ENCODE assay signal across 12 cellular contexts in the genomic region with DNA sequence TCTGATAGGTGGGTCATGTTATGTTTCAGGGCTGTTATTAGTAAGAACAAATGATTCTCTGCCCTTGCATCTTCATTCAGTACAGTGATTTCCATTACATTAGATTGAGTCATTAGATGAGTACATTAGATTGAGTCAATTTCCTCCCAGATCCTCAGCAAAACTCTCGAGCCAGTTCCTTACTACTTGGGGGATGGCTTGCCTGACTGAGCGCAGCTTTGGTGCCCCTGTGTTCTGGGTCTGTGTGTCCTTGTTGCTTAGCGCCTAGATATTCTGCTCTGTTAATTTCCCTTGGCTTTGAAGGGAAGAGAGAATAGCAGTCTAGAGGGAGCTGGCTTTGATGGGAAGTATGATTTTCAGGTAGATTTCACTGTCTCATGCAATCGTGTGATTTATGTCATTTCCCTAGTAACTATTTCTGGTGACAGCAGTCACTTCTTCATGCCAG. TPM values are rescaled to one million over a fixed set of nuclear protein-coding genes. Genes with fewer than 3 reads are reported as not detected.
DNase-seq lines count a peak whose midpoint lies in the region; ATAC-seq, FAIRE-seq and TF ChIP-seq lines count a peak whose summit lies in the region.
"Had no signal": no experiment of that assay in that cellular context is flagged by ENCODE, and none has a peak within 500 bp of the region (broad histone marks: within the 10 kb centered on the region; RNA-seq: fewer than 3 reads in every experiment).

No MANE protein-coding gene starts in this region.

- H3K36me3 ChIP-seq in heart right ventricle: no peaks in the 10 kb centered on the region

- H3K27ac Mint-ChIP-seq in WTC11: no peak overlapping the region; the same call in 1 of the 2 replicates
- H3K27ac Mint-ChIP-seq: T-helper 17 cell had no signal

- no peak for TF ChIP-seq POLR2A in GM12891 (IDR thresholded peaks at IDR 0.05; ENCODE audit: low read depth, low read length)

- POLR2A ChIA-PET in WTC11 (lab: Charles Lee): interaction anchor here (0.6 kb wide), 1 partner anchor 139 kb away, joined by 8 read pairs; no protein-coding TSS in a partner anchor

- peaks cover 0 to 8% (median 0%) of the 10 kb centered on the region in 7 donors for H3K27me3 ChIP-seq in heart right ventricle
- H3K27me3 ChIP-seq: testis had no signal

- no peaks in the 10 kb centered on the region for H3K9me3 ChIP-seq in heart right ventricle
- H3K9me3 ChIP-seq: testis had no signal

- TF ChIP-seq CTCF in WTC11 (IDR thresholded peaks at IDR 0.05) (no peak), heart right ventricle (IDR thresholded peaks at IDR 0.05) (no peak)

- FAIRE-seq in GM12891 (lab: Jason Lieb, UNC): no peak

- intact Hi-C loops in heart right ventricle (cut with DNase I): no loop called here

- H3K36me3 Mint-ChIP-seq in WTC11: no peaks in the 10 kb centered on the region

- H3K4me3 ChIP-seq in heart right ventricle: no peak overlapping the region
- H3K4me3 ChIP-seq: testis had no signal

- CTCF ChIA-PET in WTC11 (lab: Charles Lee): interaction anchor here (0.8 to 1.0 kb wide), 3 partner anchors 38 to 467 kb away, joined by 3 read pairs; no protein-coding TSS in a partner anchor

- H3K27me3 Mint-ChIP-seq in WTC11 (ENCODE audit: low read depth): no peaks in the 10 kb centered on the region

- peak; percentile 53 for ATAC-seq in HG02610 (IDR thresholded peaks at IDR 0.05; ENCODE audit: unreplicated experiment)
- peak; percentile 67 for ATAC-seq in WTC11
- no peak for ATAC-seq in heart right ventricle
- ATAC-seq: T-helper 17 cell had no signal

- peaks cover 7% of the 10 kb centered on the region for H3K4me1 Mint-ChIP-seq in WTC11
- H3K4me1 Mint-ChIP-seq: T-helper 17 cell had no signal

- DNase-seq in GM12891 (ENCODE audit: insufficient read length, low spot score): no peak
- no peak for DNase-seq in WTC11 (ENCODE audit: low spot score)
- DNase-seq in left kidney (ENCODE audit: low read depth, low spot score): peak; percentile 74
- DNase-seq in NCI-H2171 (lab: John Stamatoyannopoulos, UW): no peak
- no peak for DNase-seq in KG1 (lab: John Stamatoyannopoulos, UW)
- DNase-seq in heart right ventricle: no peak
- DNase-seq: activated effector memory CD4-positive, alpha-beta T cell treated with Interleukin-2 at 50 U/mL for 16 hours; NCI-H2227 treated with DMSO at 0.1 percent for 48 hours; T-helper 17 cell; testis had no signal

- no peak overlapping the region for H3K4me3 Mint-ChIP-seq in WTC11
- H3K4me3 Mint-ChIP-seq: T-helper 17 cell had no signal

- 68 to 80% methylated on average over 4 of the region's 4 CpGs for WGBS in heart right ventricle, 2 donors

- no peak overlapping the region for H3K27ac ChIP-seq in heart right ventricle
- H3K27ac ChIP-seq: testis had no signal

- H3K9me3 Mint-ChIP-seq in WTC11: no peaks in the 10 kb centered on the region

- H3K4me1 ChIP-seq in heart right ventricle: no peaks in the 10 kb centered on the region
- H3K4me1 ChIP-seq: testis had no signal

TF ChIP-seq in GM12891, 5 proteins besides CTCF, POLR2A, EP300 and RAD21:
- no peak for TF ChIP-seq TAF1 (IDR thresholded peaks at IDR 0.05; ENCODE audit: low read depth, low read length)
- no peak for TF ChIP-seq POU2F2 (IDR thresholded peaks at IDR 0.05; ENCODE audit: low read depth, low read length)
- TF ChIP-seq PAX5 (IDR thresholded peaks at IDR 0.05; ENCODE audit: insufficient read depth, low read length, severe bottlenecking): no peak
- no peak for TF ChIP-seq POLR2AphosphoS5 (IDR thresholded peaks at IDR 0.05; ENCODE audit: low read depth, low read length)
- TF ChIP-seq SPI1 (IDR thresholded peaks at IDR 0.05; ENCODE audit: low read depth, low read length): peak; percentile 65

TF ChIP-seq in WTC11, 78 proteins besides CTCF, POLR2A, EP300 and RAD21:
- TF ChIP-seq, protein P1, sequence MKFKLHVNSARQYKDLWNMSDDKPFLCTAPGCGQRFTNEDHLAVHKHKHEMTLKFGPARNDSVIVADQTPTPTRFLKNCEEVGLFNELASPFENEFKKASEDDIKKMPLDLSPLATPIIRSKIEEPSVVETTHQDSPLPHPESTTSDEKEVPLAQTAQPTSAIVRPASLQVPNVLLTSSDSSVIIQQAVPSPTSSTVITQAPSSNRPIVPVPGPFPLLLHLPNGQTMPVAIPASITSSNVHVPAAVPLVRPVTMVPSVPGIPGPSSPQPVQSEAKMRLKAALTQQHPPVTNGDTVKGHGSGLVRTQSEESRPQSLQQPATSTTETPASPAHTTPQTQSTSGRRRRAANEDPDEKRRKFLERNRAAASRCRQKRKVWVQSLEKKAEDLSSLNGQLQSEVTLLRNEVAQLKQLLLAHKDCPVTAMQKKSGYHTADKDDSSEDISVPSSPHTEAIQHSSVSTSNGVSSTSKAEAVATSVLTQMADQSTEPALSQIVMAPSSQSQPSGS (CRISPR knock-in tag; IDR thresholded peaks at IDR 0.05; ENCODE audit: borderline replicate concordance, low read depth): no peak
TF ChIP-seq in WTC11: peak in this region for 0.

RNA-seq across cellular contexts. Expression of a gene that starts 19.1 kb away (rescaled TPM):
- 0.04 TPM for polyA plus RNA-seq in GM12891 (2012; ENCODE audit: low read depth, missing spikeins)
- 0.11 TPM in 1 of 3 replicates, not detected in the others for total RNA-seq in WTC11 (2021)
- total RNA-seq in heart right ventricle: under 1 TPM in 1 of 10 donors, not detected in 9; 0.11 TPM
- polyA plus RNA-seq in heart right ventricle: under 1 TPM in 1 of 2 donors, not detected in 1; 0.07 TPM
- total RNA-seq: lung microvascular endothelial cell, T-helper 17 cell had no signal

Comparison
In these comparisons a context has a peak if more than half of its experiments do, and no peak if none do; other contexts are left out.
1. ATAC-seq: peak in HG02610 (single experiment) and WTC11 (single experiment); none in heart right ventricle (0 of 8).